In genomic region chr16:83473926-83474660, GRCh38 we compare ENCODE assay signal across 23 cellular contexts.
"Had no signal": no experiment of that assay in that cellular context is flagged by ENCODE, and none has a peak within 500 bp of the region (broad histone marks: within the 10 kb centered on the region; RNA-seq: fewer than 3 reads in every experiment).

No MANE protein-coding gene starts in this region.

- H3K36me3 Mint-ChIP-seq: activated CD8-positive, alpha-beta memory T cell treated with anti-CD3 and anti-CD28 coated beads, Interleukin-2, amount 10 ng/mL, durations not matched to agents 7 days and 5 days; activated naive CD4-positive, alpha-beta T cell treated with anti-CD3 and anti-CD28 coated beads, Interleukin-2, amount 10 ng/mL, durations not matched to agents 7 days and 5 days; natural killer cell treated with Interleukin-12 subunit alpha and Interleukin-12 subunit beta and Interleukin-15 and Interleukin-18, amount 100 ng/mL, for 72 hours; stimulated activated naive B cell treated with anti-CD40 and anti-IgM and Interleukin-4, amounts not matched to agents 10 μg/mL and 1 μg/mL and 100 μg/mL, for 72 hours had no signal

- H3K9me3 ChIP-seq: gastroesophageal sphincter, transverse colon had no signal

- H3K4me1 Mint-ChIP-seq: activated CD4-positive, alpha-beta T cell treated with anti-CD3 and anti-CD28 coated beads, Interleukin-2, amount 10 ng/mL, durations not matched to agents 7 days and 5 days; activated CD8-positive, alpha-beta memory T cell treated with anti-CD3 and anti-CD28 coated beads, Interleukin-2, amount 10 ng/mL, durations not matched to agents 7 days and 5 days; activated naive CD4-positive, alpha-beta T cell treated with anti-CD3 and anti-CD28 coated beads, Interleukin-2, amount 10 ng/mL, durations not matched to agents 7 days and 5 days; stimulated activated naive B cell treated with anti-CD40 and anti-IgM and Interleukin-4, amounts not matched to agents 10 μg/mL and 1 μg/mL and 100 μg/mL, for 72 hours had no signal

- DNase-seq: activated CD4-positive, alpha-beta T cell treated with anti-CD3 and anti-CD28 coated beads, Interleukin-2, amount 10 ng/mL, durations not matched to agents 7 days and 5 days; activated CD4-positive, CD25-positive, alpha-beta regulatory T cell treated with anti-CD3 and anti-CD28 coated beads, Interleukin-2, amount 50 U/mL, for 72 hours; activated CD8-positive, alpha-beta memory T cell treated with anti-CD3 and anti-CD28 coated beads, Interleukin-2, amount 10 ng/mL, durations not matched to agents 7 days and 5 days; activated CD8-positive, alpha-beta T cell treated with anti-CD3 and anti-CD28 coated beads for 36 hours; activated effector memory CD4-positive, alpha-beta T cell treated with anti-CD3 and anti-CD28 coated beads, Interleukin-2, amount 50 U/mL, for 16 hours; activated naive CD4-positive, alpha-beta T cell treated with anti-CD3 and anti-CD28 coated beads, Interleukin-2, amount 10 ng/mL, durations not matched to agents 7 days and 5 days; activated T-cell treated with anti-CD3 and anti-CD28 coated beads for 4 hours; dermis blood vessel endothelial cell; effector CD8-positive, alpha-beta T cell; head of caudate nucleus; kidney; stimulated activated CD4-positive, alpha-beta T cell treated with anti-CD3 and anti-CD28 coated beads, Interleukin-2, amount 100 ng/mL, for 48 hours; stimulated activated CD8-positive, alpha-beta memory T cell treated with anti-CD3 and anti-CD28 coated beads, Interleukin-4, amount 100 ng/mL, for 48 hours; stimulated activated naive B cell treated with anti-CD40 and anti-IgM and Interleukin-4, amounts not matched to agents 10 μg/mL and 1 μg/mL and 100 μg/mL, for 72 hours; T-helper 1 cell; transverse colon; WERI-Rb-1 had no signal

- H3K9me3 Mint-ChIP-seq: activated CD4-positive, alpha-beta T cell treated with anti-CD3 and anti-CD28 coated beads, Interleukin-2, amount 10 ng/mL, durations not matched to agents 7 days and 5 days; activated CD8-positive, alpha-beta T cell treated with anti-CD3 and anti-CD28 coated beads for 36 hours; activated naive CD4-positive, alpha-beta T cell treated with anti-CD3 and anti-CD28 coated beads, Interleukin-2, amount 10 ng/mL, durations not matched to agents 7 days and 5 days; natural killer cell treated with Interleukin-12 subunit alpha and Interleukin-12 subunit beta and Interleukin-15 and Interleukin-18, amount 100 ng/mL, for 72 hours; stimulated activated naive B cell treated with anti-CD40 and anti-IgM and Interleukin-4, amounts not matched to agents 10 μg/mL and 1 μg/mL and 100 μg/mL, for 72 hours had no signal

- H3K36me3 ChIP-seq: gastroesophageal sphincter, transverse colon, WERI-Rb-1 had no signal

- ATAC-seq: activated CD8-positive, alpha-beta memory T cell treated with anti-CD3 and anti-CD28 coated beads, Interleukin-2, amount 10 ng/mL, durations not matched to agents 7 days and 5 days; activated CD8-positive, alpha-beta T cell treated with anti-CD3 and anti-CD28 coated beads for 36 hours; esophagus mucosa; gastroesophageal sphincter; natural killer cell treated with Interleukin-12 subunit alpha and Interleukin-12 subunit beta and Interleukin-15 and Interleukin-18, amount 100 ng/mL, for 72 hours; sciatic nerve; stimulated activated naive B cell treated with anti-CD40 and anti-IgM and Interleukin-4, amounts not matched to agents 10 μg/mL and 1 μg/mL and 100 μg/mL, for 72 hours had no signal

- H3K4me3 ChIP-seq: gastroesophageal sphincter, smooth muscle cell, transverse colon had no signal

- H3K27ac Mint-ChIP-seq: activated CD4-positive, alpha-beta T cell treated with anti-CD3 and anti-CD28 coated beads, Interleukin-2, amount 10 ng/mL, durations not matched to agents 7 days and 5 days; activated CD8-positive, alpha-beta memory T cell treated with anti-CD3 and anti-CD28 coated beads, Interleukin-2, amount 10 ng/mL, durations not matched to agents 7 days and 5 days; activated CD8-positive, alpha-beta T cell treated with anti-CD3 and anti-CD28 coated beads for 36 hours; activated naive CD4-positive, alpha-beta T cell treated with anti-CD3 and anti-CD28 coated beads, Interleukin-2, amount 10 ng/mL, durations not matched to agents 7 days and 5 days; natural killer cell treated with Interleukin-12 subunit alpha and Interleukin-12 subunit beta and Interleukin-15 and Interleukin-18, amount 100 ng/mL, for 72 hours; stimulated activated naive B cell treated with anti-CD40 and anti-IgM and Interleukin-4, amounts not matched to agents 10 μg/mL and 1 μg/mL and 100 μg/mL, for 72 hours had no signal

- H3K27ac ChIP-seq: gastroesophageal sphincter, parathyroid adenoma, transverse colon, WERI-Rb-1 had no signal

- H3K4me3 Mint-ChIP-seq: activated CD4-positive, alpha-beta T cell treated with anti-CD3 and anti-CD28 coated beads, Interleukin-2, amount 10 ng/mL, durations not matched to agents 7 days and 5 days; activated CD8-positive, alpha-beta memory T cell treated with anti-CD3 and anti-CD28 coated beads, Interleukin-2, amount 10 ng/mL, durations not matched to agents 7 days and 5 days; activated CD8-positive, alpha-beta T cell treated with anti-CD3 and anti-CD28 coated beads for 36 hours; activated naive CD4-positive, alpha-beta T cell treated with anti-CD3 and anti-CD28 coated beads, Interleukin-2, amount 10 ng/mL, durations not matched to agents 7 days and 5 days; natural killer cell treated with Interleukin-12 subunit alpha and Interleukin-12 subunit beta and Interleukin-15 and Interleukin-18, amount 100 ng/mL, for 72 hours; stimulated activated naive B cell treated with anti-CD40 and anti-IgM and Interleukin-4, amounts not matched to agents 10 μg/mL and 1 μg/mL and 100 μg/mL, for 72 hours had no signal

- H3K27me3 ChIP-seq: gastroesophageal sphincter, transverse colon had no signal

- H3K4me1 ChIP-seq: gastroesophageal sphincter, parathyroid adenoma, transverse colon had no signal

- H3K27me3 Mint-ChIP-seq: activated CD4-positive, alpha-beta T cell treated with anti-CD3 and anti-CD28 coated beads, Interleukin-2, amount 10 ng/mL, durations not matched to agents 7 days and 5 days; activated CD8-positive, alpha-beta memory T cell treated with anti-CD3 and anti-CD28 coated beads, Interleukin-2, amount 10 ng/mL, durations not matched to agents 7 days and 5 days; activated CD8-positive, alpha-beta T cell treated with anti-CD3 and anti-CD28 coated beads for 36 hours; activated naive CD4-positive, alpha-beta T cell treated with anti-CD3 and anti-CD28 coated beads, Interleukin-2, amount 10 ng/mL, durations not matched to agents 7 days and 5 days had no signal
